Comparison of ENCODE assay signal across 22 cellular contexts in the genomic region with DNA sequence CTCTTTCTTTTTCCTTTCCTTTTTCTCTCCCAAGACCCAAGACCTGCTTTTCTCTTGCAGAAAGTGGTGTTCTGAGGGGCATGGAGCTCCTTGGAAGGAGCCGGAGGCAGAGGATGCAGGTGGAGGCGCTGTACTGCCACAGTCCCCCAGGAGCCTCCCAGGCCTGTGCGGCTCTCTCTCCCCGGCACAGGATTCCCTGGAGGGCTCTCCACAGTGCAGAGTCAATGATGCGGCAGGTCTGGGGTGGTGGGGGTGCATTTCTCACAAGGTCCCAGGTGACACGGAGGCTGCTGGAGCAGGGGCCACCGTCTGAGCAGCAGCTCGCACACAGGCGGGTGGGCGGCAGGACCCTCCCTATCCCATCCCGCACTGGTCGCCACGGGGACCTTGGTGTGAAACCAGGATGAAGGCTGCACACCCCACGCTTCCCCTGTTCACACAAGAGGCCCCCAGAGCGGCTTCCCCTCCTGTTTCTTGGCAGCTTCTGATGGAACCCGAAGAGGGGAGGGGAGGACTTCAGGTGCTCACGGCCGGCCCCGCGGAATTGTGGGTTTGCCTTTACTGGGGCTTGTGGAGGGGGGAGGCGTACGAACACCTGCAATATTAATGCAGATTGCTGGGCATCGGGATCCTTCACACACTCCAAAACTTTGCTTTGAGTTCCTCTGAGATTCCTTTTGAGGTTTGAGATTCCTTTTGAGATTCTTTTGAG.
"Had no signal": no experiment of that assay in that cellular context is flagged by ENCODE, and none has a peak within 500 bp of the region (broad histone marks: within the 10 kb centered on the region; RNA-seq: fewer than 3 reads in every experiment).

No MANE protein-coding gene starts in this region.

- H3K27me3 ChIP-seq: right atrium auricular region, vagina had no signal

- ATAC-seq: effector memory CD8-positive, alpha-beta T cell; heart left ventricle; left lobe of liver; natural killer cell; sciatic nerve; stimulated activated naive CD8-positive, alpha-beta T cell treated with anti-CD3 and anti-CD28 coated beads, Interleukin-15, amount 100 ng/mL, for 72 hours had no signal

- H3K9me3 Mint-ChIP-seq: effector memory CD8-positive, alpha-beta T cell; memory B cell; natural killer cell; stimulated activated naive CD8-positive, alpha-beta T cell treated with anti-CD3 and anti-CD28 coated beads, Interleukin-15, amount 100 ng/mL, for 72 hours had no signal

- H3K4me3 ChIP-seq: coronary artery, heart left ventricle, hepatocyte, lung, prostate gland, right atrium auricular region, smooth muscle cell, suprapubic skin, vagina had no signal

- H3K4me1 Mint-ChIP-seq: memory B cell; stimulated activated naive CD8-positive, alpha-beta T cell treated with anti-CD3 and anti-CD28 coated beads, Interleukin-15, amount 100 ng/mL, for 72 hours had no signal

- DNase-seq: effector memory CD8-positive, alpha-beta T cell; heart left ventricle; kidney; natural killer cell; stimulated activated CD4-positive, alpha-beta T cell treated with anti-CD3 and anti-CD28 coated beads, Interleukin-12 subunit alpha, Interleukin-12 subunit beta, amount 100 ng/mL, for 4 hours; stimulated activated CD4-positive, alpha-beta T cell treated with anti-CD3 and anti-CD28 coated beads, Interleukin-1b, Interleukin-23, amount 100 ng/mL, for 48 hours; stimulated activated CD4-positive, alpha-beta T cell treated with anti-CD3 and anti-CD28 coated beads, Interleukin-4, amount 100 ng/mL, for 1 hour; stimulated activated CD8-positive, alpha-beta memory T cell treated with anti-CD3 and anti-CD28 coated beads, Interleukin-4, amount 100 ng/mL, for 48 hours; stimulated activated naive CD4-positive, alpha-beta T cell; stimulated activated naive CD8-positive, alpha-beta T cell treated with anti-CD3 and anti-CD28 coated beads, Interleukin-15, amount 100 ng/mL, for 72 hours; trophoblast cell had no signal

- H3K79me2 ChIP-seq: hepatocyte had no signal

- H3K9me3 ChIP-seq: heart left ventricle, prostate gland, right atrium auricular region, suprapubic skin, vagina had no signal

- H3K36me3 ChIP-seq: heart left ventricle, prostate gland, right atrium auricular region, suprapubic skin, vagina had no signal

- H3K27ac Mint-ChIP-seq: effector memory CD8-positive, alpha-beta T cell; memory B cell; natural killer cell; stimulated activated naive CD8-positive, alpha-beta T cell treated with anti-CD3 and anti-CD28 coated beads, Interleukin-15, amount 100 ng/mL, for 72 hours had no signal

- H3K4me3 Mint-ChIP-seq: effector memory CD8-positive, alpha-beta T cell; memory B cell; natural killer cell; stimulated activated naive CD8-positive, alpha-beta T cell treated with anti-CD3 and anti-CD28 coated beads, Interleukin-15, amount 100 ng/mL, for 72 hours had no signal

- H2AFZ ChIP-seq: hepatocyte had no signal

- H3K4me1 ChIP-seq: heart left ventricle, prostate gland, right atrium auricular region, suprapubic skin, vagina had no signal

- H3K27ac ChIP-seq: coronary artery, heart left ventricle, hepatocyte, prostate gland, right atrium auricular region, suprapubic skin, vagina had no signal

- H3K4me2 ChIP-seq: hepatocyte, smooth muscle cell had no signal

- H3K36me3 Mint-ChIP-seq: memory B cell, natural killer cell had no signal
